In genomic region chr6:18823782-18824386, GRCh38 we compare ENCODE assay signal across 8 cellular contexts.
DNase-seq lines count a peak whose midpoint lies in the region; ATAC-seq, FAIRE-seq and TF ChIP-seq lines count a peak whose summit lies in the region.

No MANE protein-coding gene starts in this region.

- H3K4me3 ChIP-seq in Panc1 (ENCODE audit: low read depth in 2 of 2, low read length in 2 of 2): no peak overlapping the region
- H3K4me3 ChIP-seq in endothelial cell of umbilical vein (replicated peaks in 1 of 3; ENCODE audit: insufficient read depth in 1 of 3, low read depth in 1 of 3, low read length in 3 of 3): no peak overlapping the region
- no peak overlapping the region for H3K4me3 ChIP-seq in sigmoid colon

- intact Hi-C loops in Panc1 (cut with micrococcal nuclease; ENCODE audit: unreplicated experiment): no loop called here
- intact Hi-C loops in endothelial cell of umbilical vein (cut with micrococcal nuclease): loop anchor here (5.0 kb wide), 1 partner anchor 227 kb away; no protein-coding TSS in a partner anchor
- intact Hi-C loops in sigmoid colon (cut with DNase I): no loop called here

- CTCF ChIA-PET in Panc1 (lab: Charles Lee) (no interaction called here), endothelial cell of umbilical vein (lab: Charles Lee) (no interaction called here)

- POLR2A ChIA-PET in Panc1 (lab: Charles Lee) (no interaction called here), endothelial cell of umbilical vein (lab: Charles Lee) (no interaction called here)

- BruUV-seq in Panc1 (replicated peaks; lab: Mats Ljungman, UMichigan): no TSS peak
- no TSS peak for BruUV-seq in endothelial cell of umbilical vein (replicated peaks; lab: Mats Ljungman, UMichigan)

- H3K27ac ChIP-seq in Panc1 (ENCODE audit: low read length): no peak overlapping the region
- no peak overlapping the region for H3K27ac ChIP-seq in endothelial cell of umbilical vein (ENCODE audit: insufficient read depth, low read depth, low read length)
- no peak overlapping the region for H3K27ac ChIP-seq in sigmoid colon

- peak; percentile 36 for TF ChIP-seq CTCF in GM10266 (IDR thresholded peaks at IDR 0.05; ENCODE audit: control insufficient read depth, insufficient read depth, low read depth, missing control alignments)
- peak; percentile 79 for TF ChIP-seq CTCF in Panc1 (IDR thresholded peaks at IDR 0.05)
- peak; percentile 44 to 51 for TF ChIP-seq CTCF in endothelial cell of umbilical vein (IDR thresholded peaks at IDR 0.05; ENCODE audit: extremely low read depth in 1 of 2, insufficient read depth in 1 of 2, low read depth in 1 of 2, low read length in 2 of 2)
- TF ChIP-seq CTCF in sigmoid colon (IDR thresholded peaks at IDR 0.05): peak in 2 of 4 experiments; percentile 19 to 23

- dilution Hi-C loops in endothelial cell of umbilical vein (cut with MboI; ENCODE audit: extremely low pct_ligation_motif_present, low sequenced_read_pairs): no loop called here

- H3K9me1 ChIP-seq in endothelial cell of umbilical vein (replicated peaks; ENCODE audit: control insufficient read depth, extremely low read depth, insufficient read depth, low read length): no peaks in the 10 kb centered on the region

- in situ Hi-C loops in Panc1 (cut with HindIII; ENCODE audit: low pct_unique_long_range_greater_than_20kb, low sequenced_read_pairs): no loop called here

- H3K27me3 ChIP-seq in Panc1 (ENCODE audit: control insufficient read depth, insufficient read depth, low read length) (no peaks in the 10 kb centered on the region), endothelial cell of umbilical vein (ENCODE audit: control insufficient read depth in 2 of 2, insufficient read depth in 2 of 2, low read length in 2 of 2) (no peaks in the 10 kb centered on the region), sigmoid colon (no peaks in the 10 kb centered on the region)

- H4K20me1 ChIP-seq in endothelial cell of umbilical vein (replicated peaks; ENCODE audit: control insufficient read depth, extremely low read depth, insufficient read depth, low read length): no peaks in the 10 kb centered on the region

- peaks cover 17% of the 10 kb centered on the region; the same call in 1 of the 2 replicates for H3K9me3 ChIP-seq in Panc1 (ENCODE audit: control insufficient read depth, insufficient read depth, low read depth, low read length)
- peaks cover 2% of the 10 kb centered on the region for H3K9me3 ChIP-seq in endothelial cell of umbilical vein (replicated peaks; ENCODE audit: control insufficient read depth, insufficient read depth, low read length)
- peaks cover 0 to 22% (median 16%) of the 10 kb centered on the region in 4 donors for H3K9me3 ChIP-seq in sigmoid colon

- no peak overlapping the region for H3K4me2 ChIP-seq in endothelial cell of umbilical vein (ENCODE audit: insufficient read depth, low read length)

- H3K36me3 ChIP-seq in Panc1 (ENCODE audit: control insufficient read depth, insufficient read depth, low read length): no peaks in the 10 kb centered on the region
- H3K36me3 ChIP-seq in endothelial cell of umbilical vein (ENCODE audit: control insufficient read depth in 2 of 2, extremely low read depth in 1 of 2, insufficient read depth in 2 of 2, low read length in 2 of 2): no peaks in the 10 kb centered on the region
- no peaks in the 10 kb centered on the region for H3K36me3 ChIP-seq in sigmoid colon

- no peak for FAIRE-seq in endothelial cell of umbilical vein (lab: Jason Lieb, UNC)

- TF ChIP-seq POLR2A in endothelial cell of umbilical vein (IDR thresholded peaks at IDR 0.05; ENCODE audit: low read depth, low read length) (no peak), sigmoid colon (IDR thresholded peaks at IDR 0.05) (no peak)

- ATAC-seq in Panc1: no peak
- ATAC-seq in GM18498 (IDR thresholded peaks at IDR 0.05; ENCODE audit: unreplicated experiment): no peak

- H3K9ac ChIP-seq in endothelial cell of umbilical vein (replicated peaks; ENCODE audit: extremely low read depth, insufficient read depth, low read length): no peak overlapping the region

- peak; percentile 26 for DNase-seq in A172 (ENCODE audit: low spot score)
- no peak for DNase-seq in GM10266 (ENCODE audit: extremely low spot score)
- DNase-seq in Panc1 (ENCODE audit: low read depth, low spot score): peak; percentile 7
- peak; percentile 7 for DNase-seq in endothelial cell of umbilical vein (ENCODE audit: low read depth, low spot score)
- DNase-seq in stimulated activated CD8-positive, alpha-beta memory T cell treated with anti-CD3 and anti-CD28 coated beads, Interleukin-15, amount 100 ng/mL, for 48 hours (ENCODE audit: low read depth in 2 of 2): peak; percentile 10 to 13
- no peak for DNase-seq in NOMO-1 treated with dmso at 0.1 percent for 144 hours (lab: John Stamatoyannopoulos, UW; ENCODE audit: unreplicated experiment)
- no peak for DNase-seq in sigmoid colon

- no peak for TF ChIP-seq EP300 in sigmoid colon (IDR thresholded peaks at IDR 0.05)

- no peak overlapping the region for H2AFZ ChIP-seq in endothelial cell of umbilical vein (ENCODE audit: low read depth, low read length)

- whole genome bisulfite sequencing in sigmoid colon, 2 donors: 53 to 55% methylated on average over 5 of the region's 5 CpGs

- no peaks in the 10 kb centered on the region for H3K79me2 ChIP-seq in endothelial cell of umbilical vein (ENCODE audit: control insufficient read depth, insufficient read depth, low read length)

- no peaks in the 10 kb centered on the region for H3K4me1 ChIP-seq in Panc1 (ENCODE audit: control insufficient read depth, insufficient read depth, low read length)
- no peaks in the 10 kb centered on the region for H3K4me1 ChIP-seq in endothelial cell of umbilical vein (ENCODE audit: control insufficient read depth, extremely low read depth, insufficient read depth, low read length)
- H3K4me1 ChIP-seq in sigmoid colon: peaks cover 0 to 5% (median 0%) of the 10 kb centered on the region in 4 donors

TF ChIP-seq in endothelial cell of umbilical vein, 7 proteins besides CTCF, POLR2A, EP300 and RAD21:
- no peak for TF ChIP-seq EZH2 (IDR thresholded peaks at IDR 0.05; ENCODE audit: borderline replicate concordance, low read depth, low read length, severe bottlenecking)
- TF ChIP-seq FOS (IDR thresholded peaks at IDR 0.05; ENCODE audit: borderline replicate concordance, insufficient read depth, low read length): no peak
- TF ChIP-seq JUN (IDR thresholded peaks at IDR 0.05; ENCODE audit: borderline replicate concordance, insufficient read depth, insufficient read length, low read depth): no peak
- no peak for TF ChIP-seq MAX (IDR thresholded peaks at IDR 0.05; ENCODE audit: insufficient read depth, insufficient read length)
- no peak for TF ChIP-seq MYC (IDR thresholded peaks at IDR 0.05; ENCODE audit: low read depth, low read length)
- no peak for TF ChIP-seq GATA2 (IDR thresholded peaks at IDR 0.05; ENCODE audit: insufficient read depth, insufficient read length, low read depth, low read length)
- no peak for TF ChIP-seq POLR2AphosphoS5 (IDR thresholded peaks at IDR 0.05; ENCODE audit: insufficient read depth, low read depth, low read length)

Comparison
In these comparisons a context has a peak if more than half of its experiments do, and no peak if none do; other contexts are left out.
1. DNase-seq: peak in A172 (single experiment), Panc1 (single experiment), endothelial cell of umbilical vein (single experiment) and stimulated activated CD8-positive, alpha-beta memory T cell treated with anti-CD3 and anti-CD28 coated beads, Interleukin-15, amount 100 ng/mL, for 48 hours (2 of 2); none in GM10266 (single experiment), NOMO-1 treated with dmso at 0.1 percent for 144 hours (single experiment) and sigmoid colon (single experiment).